In genomic region chr19:2428027-2428690, GRCh38 we compare ENCODE assay signal across 1 cellular context.
TF ChIP-seq lines count a peak whose summit lies in the region.

No MANE protein-coding gene starts in this region.

TF ChIP-seq in GM12878, 131 proteins besides CTCF, POLR2A, EP300 and RAD21:
- peak; percentile 34 for TF ChIP-seq BCL3 (IDR thresholded peaks at IDR 0.05; ENCODE audit: borderline replicate concordance, insufficient read depth, low read depth, low read length, poor library complexity, severe bottlenecking)
- TF ChIP-seq POU2F2 (IDR thresholded peaks at IDR 0.05; ENCODE audit: borderline replicate concordance, low read depth, low read length), result no peak
